In genomic region chr12:52789637-52790426, GRCh38 we compare ENCODE assay signal across 15 cellular contexts. TPM values are rescaled to one million over a fixed set of nuclear protein-coding genes. Genes with fewer than 3 reads are reported as not detected.
DNase-seq lines count a peak whose midpoint lies in the region; ATAC-seq and TF ChIP-seq lines count a peak whose summit lies in the region.
"Had no signal": no experiment of that assay in that cellular context is flagged by ENCODE, and none has a peak within 500 bp of the region (broad histone marks: within the 10 kb centered on the region; RNA-seq: fewer than 3 reads in every experiment).

No MANE protein-coding gene starts in this region.

- TF ChIP-seq CTCF in parathyroid adenoma (IDR thresholded peaks at IDR 0.05): no peak

- no peak overlapping the region for H3K4me3 ChIP-seq in parathyroid adenoma (ENCODE audit: low read depth, low read length)
- H3K4me3 ChIP-seq: psoas muscle had no signal

- H3K36me3 ChIP-seq in parathyroid adenoma (ENCODE audit: control insufficient read depth, insufficient read depth, low read length): no peaks in the 10 kb centered on the region

- H3K79me2 ChIP-seq in parathyroid adenoma: no peaks in the 10 kb centered on the region

- TF ChIP-seq POLR2A in GM18505 (IDR thresholded peaks at IDR 0.05; ENCODE audit: borderline replicate concordance, extremely low read depth, insufficient read depth, insufficient read length): no peak

- no peaks in the 10 kb centered on the region for H3K9me3 ChIP-seq in parathyroid adenoma (ENCODE audit: control insufficient read depth, low read length)
- H3K9me3 ChIP-seq: psoas muscle had no signal

- no peak for TF ChIP-seq RAD21 in Ishikawa (IDR thresholded peaks at IDR 0.05; ENCODE audit: low read depth)

- DNase-seq in COLO668 (lab: John Stamatoyannopoulos, UW; ENCODE audit: unreplicated experiment) (peak; percentile 33), NCI-H2227 treated with DMSO at 0.1 percent for 48 hours (lab: John Stamatoyannopoulos, UW) (no peak), NCI-H345 (lab: John Stamatoyannopoulos, UW) (no peak)
- DNase-seq: NCI-H1048; psoas muscle; stimulated activated CD4-positive, alpha-beta T cell treated with anti-CD3 and anti-CD28 coated beads, Interleukin-4, amount 100 ng/mL, for 24 hours; stimulated activated naive B cell treated with anti-CD40 and anti-IgM and Interleukin-4, amounts not matched to agents 10 μg/mL and 1 μg/mL and 100 μg/mL, for 72 hours; T-helper 17 cell had no signal

- no peak overlapping the region for H3K4me2 ChIP-seq in parathyroid adenoma (ENCODE audit: low read length)

- TF ChIP-seq EP300 in Ishikawa (IDR thresholded peaks at IDR 0.05; ENCODE audit: borderline replicate concordance): no peak

- no peak overlapping the region for H3K9ac ChIP-seq in parathyroid adenoma

- H3K27ac ChIP-seq in parathyroid adenoma: no peak overlapping the region
- H3K27ac ChIP-seq: psoas muscle had no signal

- no peaks in the 10 kb centered on the region for H3K4me1 ChIP-seq in parathyroid adenoma
- H3K4me1 ChIP-seq: psoas muscle had no signal

- H2AFZ ChIP-seq in parathyroid adenoma: peak overlapping the region; percentile 60

- H3K27me3 ChIP-seq in parathyroid adenoma (ENCODE audit: control insufficient read depth, insufficient read depth, low read length): no peaks in the 10 kb centered on the region

- ATAC-seq in esophagus mucosa (peak; percentile 54), GM18505 (IDR thresholded peaks at IDR 0.05; ENCODE audit: unreplicated experiment) (no peak), GM21619 (IDR thresholded peaks at IDR 0.05; ENCODE audit: unreplicated experiment) (no peak)
- ATAC-seq: psoas muscle; stimulated activated naive B cell treated with anti-CD40 and anti-IgM and Interleukin-4, amounts not matched to agents 10 μg/mL and 1 μg/mL and 100 μg/mL, for 72 hours; T-helper 17 cell had no signal

TF ChIP-seq in Ishikawa, 13 proteins besides CTCF, POLR2A, EP300 and RAD21:
- TF ChIP-seq TCF12 (IDR thresholded peaks at IDR 0.05; ENCODE audit: low read depth): no peak
- TF ChIP-seq ZBTB7A (IDR thresholded peaks at IDR 0.05; ENCODE audit: low read depth): no peak
- TF ChIP-seq, protein P1, sequence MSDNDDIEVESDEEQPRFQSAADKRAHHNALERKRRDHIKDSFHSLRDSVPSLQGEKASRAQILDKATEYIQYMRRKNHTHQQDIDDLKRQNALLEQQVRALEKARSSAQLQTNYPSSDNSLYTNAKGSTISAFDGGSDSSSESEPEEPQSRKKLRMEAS (IDR thresholded peaks at IDR 0.05): peak; percentile 44
- TF ChIP-seq FOXM1 (IDR thresholded peaks at IDR 0.05; ENCODE audit: borderline replicate concordance, low read depth): no peak
- TF ChIP-seq YY1 (IDR thresholded peaks at IDR 0.05; ENCODE audit: low read depth): no peak
- TF ChIP-seq EGR1 (IDR thresholded peaks at IDR 0.05): no peak

RNA-seq across cellular contexts. Expression of gene KRT3, which starts 6.1 kb away (rescaled TPM):
- 1.0 TPM for total RNA-seq in esophagus mucosa
- total RNA-seq: Daoy, psoas muscle, T-helper 17 cell had no signal

RNA-seq across cellular contexts. Expression of gene KRT76, which starts 12.7 kb away (rescaled TPM):
- total RNA-seq in esophagus mucosa: 0.08 TPM
- total RNA-seq: Daoy, HT1080, psoas muscle, T-helper 17 cell had no signal

RNA-seq across cellular contexts. Expression of gene KRT4, which starts 24.1 kb away (rescaled TPM):
- total RNA-seq in esophagus mucosa: 1,080 TPM
- total RNA-seq: Daoy, HT1080, T-helper 17 cell had no signal

RNA-seq across cellular contexts. Expression of gene KRT79, which starts 44.3 kb away (rescaled TPM):
- total RNA-seq in esophagus mucosa: 0.32 TPM
- total RNA-seq: psoas muscle, T-helper 17 cell had no signal

RNA-seq across cellular contexts. Expression of gene KRT78, which starts 59.0 kb away (rescaled TPM):
- total RNA-seq in esophagus mucosa: 291 TPM
- total RNA-seq: Daoy, HT1080, psoas muscle, T-helper 17 cell had no signal
